Comparison of ENCODE assay signal across 11 cellular contexts in genomic region chr3:183158113-183158512, GRCh38. TPM values are rescaled to one million over a fixed set of nuclear protein-coding genes. Genes with fewer than 3 reads are reported as not detected.
DNase-seq lines count a peak whose midpoint lies in the region; ATAC-seq and TF ChIP-seq lines count a peak whose summit lies in the region.
"Had no signal": no experiment of that assay in that cellular context is flagged by ENCODE, and none has a peak within 500 bp of the region (broad histone marks: within the 10 kb centered on the region; RNA-seq: fewer than 3 reads in every experiment).

No MANE protein-coding gene starts in this region.

- CTCF ChIA-PET in activated CD8-positive, alpha-beta T cell treated with anti-CD3 and anti-CD28 coated beads for 36 hours (lab: Charles Lee) = interaction anchor here (0.6 kb wide), 1 partner anchor 19 kb away, joined by 3 read pairs; no protein-coding TSS in a partner anchor
- CTCF ChIA-PET in activated CD8-positive, alpha-beta T cell treated with anti-CD3 and anti-CD28 coated beads, Interleukin-2, amount 10 ng/mL, durations not matched to agents 7 days and 5 days (lab: Charles Lee) = no interaction called here

- no peaks in the 10 kb centered on the region for H3K9me3 ChIP-seq in stomach

- no peak for TF ChIP-seq POLR2A in stomach (IDR thresholded peaks at IDR 0.05)

- TF ChIP-seq EP300 in stomach (IDR thresholded peaks at IDR 0.05) = no peak

- peaks cover 14% of the 10 kb centered on the region for H3K36me3 Mint-ChIP-seq in activated CD8-positive, alpha-beta T cell treated with anti-CD3 and anti-CD28 coated beads for 36 hours (ENCODE audit: low read depth)
- peaks cover 15% of the 10 kb centered on the region for H3K36me3 Mint-ChIP-seq in activated CD8-positive, alpha-beta T cell treated with anti-CD3 and anti-CD28 coated beads, Interleukin-2, amount 10 ng/mL, durations not matched to agents 7 days and 5 days (ENCODE audit: low read depth)
- no peaks in the 10 kb centered on the region for H3K36me3 Mint-ChIP-seq in stimulated activated effector memory CD8-positive, alpha-beta T cell treated with anti-CD3 and anti-CD28 coated beads, Interleukin-12 subunit alpha, Interleukin-12 subunit beta, amount 100 ng/mL, for 72 hours

- H3K27me3 Mint-ChIP-seq in activated CD8-positive, alpha-beta T cell treated with anti-CD3 and anti-CD28 coated beads for 36 hours = no peaks in the 10 kb centered on the region
- H3K27me3 Mint-ChIP-seq in activated CD8-positive, alpha-beta T cell treated with anti-CD3 and anti-CD28 coated beads, Interleukin-2, amount 10 ng/mL, durations not matched to agents 7 days and 5 days (ENCODE audit: low read depth) = no peaks in the 10 kb centered on the region

- H3K27me3 ChIP-seq in stomach = peaks cover 0 to 69% (median 25%) of the 10 kb centered on the region in 3 donors

- H3K4me3 ChIP-seq in stomach = no peak overlapping the region

- no peaks in the 10 kb centered on the region for H3K36me3 ChIP-seq in stomach

- H3K9me3 Mint-ChIP-seq in activated CD8-positive, alpha-beta T cell treated with anti-CD3 and anti-CD28 coated beads for 36 hours = no peaks in the 10 kb centered on the region
- H3K9me3 Mint-ChIP-seq in activated CD8-positive, alpha-beta T cell treated with anti-CD3 and anti-CD28 coated beads, Interleukin-2, amount 10 ng/mL, durations not matched to agents 7 days and 5 days (ENCODE audit: insufficient read depth) = no peaks in the 10 kb centered on the region
- no peaks in the 10 kb centered on the region for H3K9me3 Mint-ChIP-seq in stimulated activated effector memory CD8-positive, alpha-beta T cell treated with anti-CD3 and anti-CD28 coated beads, Interleukin-12 subunit alpha, Interleukin-12 subunit beta, amount 100 ng/mL, for 72 hours

- peak overlapping the region; percentile 37 for H3K27ac Mint-ChIP-seq in activated CD8-positive, alpha-beta T cell treated with anti-CD3 and anti-CD28 coated beads for 36 hours
- no peak overlapping the region for H3K27ac Mint-ChIP-seq in activated CD8-positive, alpha-beta T cell treated with anti-CD3 and anti-CD28 coated beads, Interleukin-2, amount 10 ng/mL, durations not matched to agents 7 days and 5 days
- H3K27ac Mint-ChIP-seq in stimulated activated effector memory CD8-positive, alpha-beta T cell treated with anti-CD3 and anti-CD28 coated beads, Interleukin-12 subunit alpha, Interleukin-12 subunit beta, amount 100 ng/mL, for 72 hours = peak overlapping the region; percentile 12

- TF ChIP-seq CTCF in activated CD8-positive, alpha-beta T cell treated with anti-CD3 and anti-CD28 coated beads for 36 hours (IDR thresholded peaks at IDR 0.05) = no peak
- TF ChIP-seq CTCF in stomach (IDR thresholded peaks at IDR 0.05) = no peak

- POLR2A ChIA-PET in activated CD8-positive, alpha-beta T cell treated with anti-CD3 and anti-CD28 coated beads for 36 hours (lab: Charles Lee) = interaction anchor here (0.7 kb wide), 1 partner anchor 240 kb away, joined by 3 read pairs; no protein-coding TSS in a partner anchor
- POLR2A ChIA-PET in activated CD8-positive, alpha-beta T cell treated with anti-CD3 and anti-CD28 coated beads, Interleukin-2, amount 10 ng/mL, durations not matched to agents 7 days and 5 days (lab: Charles Lee) = no interaction called here

- intact Hi-C loops in activated CD8-positive, alpha-beta T cell treated with anti-CD3 and anti-CD28 coated beads for 36 hours (cut with micrococcal nuclease) = no loop called here
- intact Hi-C loops in stomach (cut with DNase I; ENCODE audit: low total_unique reads) = no loop called here

- peaks cover 8 to 21% (median 16%) of the 10 kb centered on the region in 4 donors for H3K4me1 ChIP-seq in stomach

- no peak for DNase-seq in activated CD8-positive, alpha-beta T cell treated with anti-CD3 and anti-CD28 coated beads for 36 hours
- DNase-seq in activated CD8-positive, alpha-beta T cell treated with anti-CD3 and anti-CD28 coated beads, Interleukin-2, amount 10 ng/mL, durations not matched to agents 7 days and 5 days = no peak
- DNase-seq in stimulated activated effector memory CD8-positive, alpha-beta T cell treated with anti-CD3 and anti-CD28 coated beads, Interleukin-12 subunit alpha, Interleukin-12 subunit beta, amount 100 ng/mL, for 72 hours (ENCODE audit: low spot score in 2 of 2) = no peak
- no peak for DNase-seq in NCI-H1417 (lab: John Stamatoyannopoulos, UW)
- DNase-seq in HuH-7 (ENCODE audit: low spot score) = no peak
- DNase-seq in stomach = no peak
- DNase-seq: DMS 273 treated with DMSO at 0.1 percent for 48 hours had no signal

- H3K4me1 Mint-ChIP-seq in activated CD8-positive, alpha-beta T cell treated with anti-CD3 and anti-CD28 coated beads for 36 hours (ENCODE audit: low read depth) = peaks cover 39% of the 10 kb centered on the region
- H3K4me1 Mint-ChIP-seq in activated CD8-positive, alpha-beta T cell treated with anti-CD3 and anti-CD28 coated beads, Interleukin-2, amount 10 ng/mL, durations not matched to agents 7 days and 5 days (ENCODE audit: low read depth) = peaks cover 40% of the 10 kb centered on the region
- peaks cover 34% of the 10 kb centered on the region for H3K4me1 Mint-ChIP-seq in stimulated activated effector memory CD8-positive, alpha-beta T cell treated with anti-CD3 and anti-CD28 coated beads, Interleukin-12 subunit alpha, Interleukin-12 subunit beta, amount 100 ng/mL, for 72 hours

- WGBS in stomach, 5 donors = 74 to 95% (median 89%) methylated on average over 2 of the region's 2 CpGs

- no peak overlapping the region for H3K27ac ChIP-seq in stomach

- ATAC-seq in activated CD8-positive, alpha-beta T cell treated with anti-CD3 and anti-CD28 coated beads for 36 hours = peak; percentile 25
- no peak for ATAC-seq in activated CD8-positive, alpha-beta T cell treated with anti-CD3 and anti-CD28 coated beads, Interleukin-2, amount 10 ng/mL, durations not matched to agents 7 days and 5 days
- peak; percentile 20 for ATAC-seq in GM21576 (IDR thresholded peaks at IDR 0.05; ENCODE audit: unreplicated experiment)
- peak; percentile 15 for ATAC-seq in HG03095 (IDR thresholded peaks at IDR 0.05; ENCODE audit: unreplicated experiment)
- ATAC-seq in stimulated activated effector memory CD8-positive, alpha-beta T cell treated with anti-CD3 and anti-CD28 coated beads, Interleukin-12 subunit alpha, Interleukin-12 subunit beta, amount 100 ng/mL, for 72 hours = peak; percentile 76

- no peak overlapping the region for H3K4me3 Mint-ChIP-seq in activated CD8-positive, alpha-beta T cell treated with anti-CD3 and anti-CD28 coated beads for 36 hours
- no peak overlapping the region for H3K4me3 Mint-ChIP-seq in activated CD8-positive, alpha-beta T cell treated with anti-CD3 and anti-CD28 coated beads, Interleukin-2, amount 10 ng/mL, durations not matched to agents 7 days and 5 days
- H3K4me3 Mint-ChIP-seq in stimulated activated effector memory CD8-positive, alpha-beta T cell treated with anti-CD3 and anti-CD28 coated beads, Interleukin-12 subunit alpha, Interleukin-12 subunit beta, amount 100 ng/mL, for 72 hours = peak overlapping the region; percentile 12

RNA-seq across cellular contexts. Expression of gene LAMP3, which starts 4.4 kb away (rescaled TPM):
- total RNA-seq in activated CD8-positive, alpha-beta T cell treated with anti-CD3 and anti-CD28 coated beads for 36 hours = 1 to 10 TPM; 8.5 to 9.0 TPM
- total RNA-seq in activated CD8-positive, alpha-beta T cell treated with anti-CD3 and anti-CD28 coated beads, Interleukin-2, amount 10 ng/mL, durations not matched to agents 7 days and 5 days = 10 to 100 TPM; 14.3 to 15.2 TPM
- total RNA-seq in stomach = 1 to 10 TPM in 1 of 5 donors, under 1 TPM in 2, not detected in 2; 0.87 to 5.8 (median 0.92) TPM
- 1 to 10 TPM in 1 of 3 donors, under 1 TPM in 2; 0.31 to 1.2 (median 0.76) TPM for polyA plus RNA-seq in stomach
- total RNA-seq: A172 had no signal
- polyA plus RNA-seq: neural cell had no signal

RNA-seq across cellular contexts. Expression of gene MCCC1, which starts 58.8 kb away (rescaled TPM):
- 10 to 100 TPM; 35.0 to 38.0 TPM for total RNA-seq in activated CD8-positive, alpha-beta T cell treated with anti-CD3 and anti-CD28 coated beads for 36 hours
- total RNA-seq in activated CD8-positive, alpha-beta T cell treated with anti-CD3 and anti-CD28 coated beads, Interleukin-2, amount 10 ng/mL, durations not matched to agents 7 days and 5 days = 10 to 100 TPM; 30.1 to 32.7 TPM
- 10 to 100 TPM; 16.5 to 83.9 (median 49.8) TPM for total RNA-seq in stomach
- 10 to 100 TPM; 28.8 to 44.4 (median 40.8) TPM for polyA plus RNA-seq in stomach
